Comparison of ENCODE assay signal across 25 cellular contexts in genomic region chr17:427891-428290, GRCh38.
"Had no signal": no experiment of that assay in that cellular context is flagged by ENCODE, and none has a peak within 500 bp of the region (broad histone marks: within the 10 kb centered on the region; RNA-seq: fewer than 3 reads in every experiment).

No MANE protein-coding gene starts in this region.

- H3K27ac Mint-ChIP-seq: endodermal cell; naive thymus-derived CD4-positive, alpha-beta T cell; nephron progenitor cell; stimulated activated memory B cell treated with anti-CD40 and anti-IgM and Interleukin-4, amounts not matched to agents 10 μg/mL and 1 μg/mL and 100 μg/mL, for 72 hours had no signal

- H3K4me3 ChIP-seq: colonic mucosa, hepatocyte, spleen, stomach, thoracic aorta, transverse colon had no signal

- H3K27me3 Mint-ChIP-seq: naive thymus-derived CD4-positive, alpha-beta T cell had no signal

- ATAC-seq: foreskin keratinocyte; naive thymus-derived CD4-positive, alpha-beta T cell; sciatic nerve; stimulated activated memory B cell treated with anti-CD40 and anti-IgM and Interleukin-4, amounts not matched to agents 10 μg/mL and 1 μg/mL and 100 μg/mL, for 72 hours had no signal

- H3K4me1 ChIP-seq: colonic mucosa, foreskin keratinocyte, spleen, stomach, transverse colon had no signal

- H3K9me3 ChIP-seq: colonic mucosa, neutrophil, thoracic aorta had no signal

- H3K36me3 ChIP-seq: colonic mucosa, neutrophil, spleen, stomach, thoracic aorta, transverse colon had no signal

- H3K27ac ChIP-seq: colonic mucosa, foreskin keratinocyte, hepatocyte, neutrophil, spleen, stomach, thoracic aorta, transverse colon had no signal

- H3K4me3 Mint-ChIP-seq: endodermal cell; naive thymus-derived CD4-positive, alpha-beta T cell; nephron progenitor cell; stimulated activated memory B cell treated with anti-CD40 and anti-IgM and Interleukin-4, amounts not matched to agents 10 μg/mL and 1 μg/mL and 100 μg/mL, for 72 hours had no signal

- H3K79me2 ChIP-seq: hepatocyte had no signal

- DNase-seq: colonic mucosa; dermis blood vessel endothelial cell; effector CD4-positive, alpha-beta T cell; endodermal cell; erythroblast; foreskin keratinocyte; kidney glomerular epithelial cell; mammary epithelial cell; naive thymus-derived CD4-positive, alpha-beta T cell; nephron progenitor cell; posterior cingulate gyrus; spleen; stimulated activated CD4-positive, alpha-beta T cell treated with anti-CD3 and anti-CD28 coated beads, Interleukin-15, amount 100 ng/mL, for 24 hours; stimulated activated CD4-positive, alpha-beta T cell treated with anti-CD3 and anti-CD28 coated beads, Interleukin-1b, Interleukin-23, amount 100 ng/mL, for 48 hours; stimulated activated CD4-positive, alpha-beta T cell treated with anti-CD3 and anti-CD28 coated beads, Interleukin-4, amount 100 ng/mL, for 24 hours; stomach; substantia nigra; transverse colon had no signal

- FAIRE-seq: endothelial cell of umbilical vein, islet of Langerhans had no signal

- H3K36me3 Mint-ChIP-seq: stimulated activated memory B cell treated with anti-CD40 and anti-IgM and Interleukin-4, amounts not matched to agents 10 μg/mL and 1 μg/mL and 100 μg/mL, for 72 hours had no signal

- H3K4me2 ChIP-seq: hepatocyte had no signal

- H2AFZ ChIP-seq: hepatocyte had no signal

- H3K27me3 ChIP-seq: colonic mucosa, foreskin keratinocyte, hepatocyte, neutrophil, spleen, transverse colon had no signal

- H3K9me3 Mint-ChIP-seq: stimulated activated memory B cell treated with anti-CD40 and anti-IgM and Interleukin-4, amounts not matched to agents 10 μg/mL and 1 μg/mL and 100 μg/mL, for 72 hours had no signal

- H3K4me1 Mint-ChIP-seq: stimulated activated memory B cell treated with anti-CD40 and anti-IgM and Interleukin-4, amounts not matched to agents 10 μg/mL and 1 μg/mL and 100 μg/mL, for 72 hours had no signal
